ENCODE assay signal across 13 cellular contexts in genomic region chr1:59008599-59009347, GRCh38.
A peak's percentile ranks its signal among the peaks of the same experiment; 100 is the strongest.
DNase-seq lines count a peak whose midpoint lies in the region; ATAC-seq and TF ChIP-seq lines count a peak whose summit lies in the region.
"Had no signal": no experiment of that assay in that cellular context is flagged by ENCODE, and none has a peak within 500 bp of the region (broad histone marks: within the 10 kb centered on the region; RNA-seq: fewer than 3 reads in every experiment).

No MANE protein-coding gene starts in this region.

- intact Hi-C loops in breast epithelium (cut with DNase I; ENCODE audit: low total_unique reads) (no loop called here), esophagus squamous epithelium (cut with DNase I) (no loop called here)

- no peaks in the 10 kb centered on the region for H3K79me1 ChIP-seq in neuronal stem cell (ENCODE audit: low read depth, low read length)

- no peak overlapping the region for H2BK120ac ChIP-seq in neuronal stem cell (ENCODE audit: low read depth, low read length)

- H3K9ac ChIP-seq in neuronal stem cell (ENCODE audit: low read depth, low read length, poor library complexity) = no peak overlapping the region

- H3K9me3 ChIP-seq in breast epithelium (no peaks in the 10 kb centered on the region), neuronal stem cell (replicated peaks in 1 of 2; ENCODE audit: control insufficient read depth in 2 of 2, insufficient read depth in 1 of 2, low read depth in 1 of 2, low read length in 2 of 2) (no peaks in the 10 kb centered on the region), esophagus squamous epithelium (no peaks in the 10 kb centered on the region)
- H3K9me3 ChIP-seq: upper lobe of left lung had no signal

- H3K4me3 ChIP-seq in breast epithelium (no peak overlapping the region), neuronal stem cell (ENCODE audit: low read length in 2 of 2) (no peak overlapping the region), esophagus squamous epithelium (no peak overlapping the region)
- H3K4me3 ChIP-seq: cardiac muscle cell, upper lobe of left lung had no signal

- no peak overlapping the region for H2AK5ac ChIP-seq in neuronal stem cell (ENCODE audit: low read depth, low read length)

- no peak overlapping the region for H4K8ac ChIP-seq in neuronal stem cell (ENCODE audit: low read depth, low read length)

- TF ChIP-seq CTCF in breast epithelium (IDR thresholded peaks at IDR 0.05) (no peak), esophagus squamous epithelium (IDR thresholded peaks at IDR 0.05) (no peak), omental fat pad (IDR thresholded peaks at IDR 0.05) (no peak)

- H3K27ac ChIP-seq in breast epithelium = peak overlapping the region; percentile 34 to 40
- no peak overlapping the region for H3K27ac ChIP-seq in neuronal stem cell (replicated peaks; ENCODE audit: low read length)
- no peak overlapping the region for H3K27ac ChIP-seq in esophagus squamous epithelium
- H3K27ac ChIP-seq: cardiac muscle cell, upper lobe of left lung had no signal

- H3K18ac ChIP-seq in neuronal stem cell (ENCODE audit: low read length) = peak overlapping the region; percentile 64

- no peak for ATAC-seq in omental fat pad (ENCODE audit: low FRiP score)

- H2BK12ac ChIP-seq in neuronal stem cell (ENCODE audit: low read length) = no peak overlapping the region

- no peaks in the 10 kb centered on the region for H3K27me3 ChIP-seq in breast epithelium
- H3K27me3 ChIP-seq in neuronal stem cell (ENCODE audit: control insufficient read depth in 3 of 3, insufficient read depth in 3 of 3, low read depth in 1 of 3, low read length in 3 of 3) = no peaks in the 10 kb centered on the region
- H3K27me3 ChIP-seq in esophagus squamous epithelium = no peaks in the 10 kb centered on the region
- H3K27me3 ChIP-seq: cardiac muscle cell, upper lobe of left lung had no signal

- no peak overlapping the region for H3K4me2 ChIP-seq in neuronal stem cell (ENCODE audit: insufficient read depth, low read length, poor library complexity, severe bottlenecking)

- no peak overlapping the region for H3K23ac ChIP-seq in neuronal stem cell (ENCODE audit: low read depth, low read length, poor library complexity)

- no peak overlapping the region for H2BK15ac ChIP-seq in neuronal stem cell (ENCODE audit: low read length)

- no CpG with 5 or more reads among the region's 8 CpGs for WGBS in neuronal stem cell (ENCODE audit: extremely low coverage in 2 of 2, insufficient read length in 2 of 2, insufficient replicate concordance in 1 of 2), 2 donors
- WGBS in esophagus squamous epithelium, 2 donors = 77 to 91% methylated on average over 8 of the region's 8 CpGs

- H3K36me3 ChIP-seq in breast epithelium = no peaks in the 10 kb centered on the region
- H3K36me3 ChIP-seq in neuronal stem cell (replicated peaks in 1 of 2; ENCODE audit: control insufficient read depth in 2 of 2, insufficient read depth in 2 of 2, low read length in 2 of 2) = no peaks in the 10 kb centered on the region
- H3K36me3 ChIP-seq in esophagus squamous epithelium = no peaks in the 10 kb centered on the region
- H3K36me3 ChIP-seq: cardiac muscle cell, upper lobe of left lung had no signal

- H2AFZ ChIP-seq in neuronal stem cell (ENCODE audit: low read length) = peak overlapping the region; percentile 76

- DNase-seq in Daoy (ENCODE audit: low read depth) (peak; percentile 68), LHCN-M2 (ENCODE audit: low read depth) (peak; percentile 46), breast epithelium (ENCODE audit: low spot score in 2 of 2) (no peak), neuronal stem cell (ENCODE audit: low spot score) (no peak), activated gamma-delta T cell treated with Interleukin-2 at 50 U/mL for 16 hours (no peak), esophagus squamous epithelium (lab: John Stamatoyannopoulos, UW) (no peak), omental fat pad (ENCODE audit: low spot score) (no peak), T1000 (lab: John Stamatoyannopoulos, UW) (no peak)
- DNase-seq: DMS79 treated with DMSO at 0.1 percent for 48 hours, glutamatergic neuron, NCI-H2029 treated with DMSO at 0.1 percent for 48 hours, upper lobe of left lung had no signal

- no peak for TF ChIP-seq POLR2A in breast epithelium (IDR thresholded peaks at IDR 0.05)
- TF ChIP-seq POLR2A in esophagus squamous epithelium (IDR thresholded peaks at IDR 0.05) = no peak

- no peak overlapping the region for H3K14ac ChIP-seq in neuronal stem cell (ENCODE audit: low read length)

- no peak overlapping the region for H2BK5ac ChIP-seq in neuronal stem cell (ENCODE audit: low read length)

- no peak overlapping the region for H4K91ac ChIP-seq in neuronal stem cell (ENCODE audit: low read depth, low read length, poor library complexity)

- no peak overlapping the region for H3K4ac ChIP-seq in neuronal stem cell (ENCODE audit: low read length)

- H3K4me1 ChIP-seq in breast epithelium = peaks cover 0 to 5% of the 10 kb centered on the region in 2 donors
- peaks cover 9 to 21% of the 10 kb centered on the region in 2 donors for H3K4me1 ChIP-seq in neuronal stem cell (ENCODE audit: control insufficient read depth in 2 of 2, insufficient read depth in 1 of 2, low read depth in 1 of 2, low read length in 2 of 2)
- H3K4me1 ChIP-seq in esophagus squamous epithelium = peaks cover 0 to 29% (median 8%) of the 10 kb centered on the region in 3 donors

Comparison
In these comparisons a context has a peak if more than half of its experiments do, and no peak if none do; other contexts are left out.
1. DNase-seq: peak in Daoy (single experiment) and LHCN-M2 (single experiment); none in breast epithelium (0 of 2), neuronal stem cell (single experiment), activated gamma-delta T cell treated with Interleukin-2 at 50 U/mL for 16 hours (single experiment), esophagus squamous epithelium (single experiment), omental fat pad (single experiment) and T1000 (single experiment).
2. H3K27ac ChIP-seq: peak in breast epithelium (2 of 2); none in neuronal stem cell (single experiment) and esophagus squamous epithelium (0 of 4).